11 cellular contexts compared by ENCODE assay signal in genomic region chr1:9542425-9542824, GRCh38. TPM values are rescaled to one million over a fixed set of nuclear protein-coding genes. Genes with fewer than 3 reads are reported as not detected.
DNase-seq lines count a peak whose midpoint lies in the region; ATAC-seq and TF ChIP-seq lines count a peak whose summit lies in the region.
"Had no signal": no experiment of that assay in that cellular context is flagged by ENCODE, and none has a peak within 500 bp of the region (broad histone marks: within the 10 kb centered on the region; RNA-seq: fewer than 3 reads in every experiment).

No MANE protein-coding gene starts in this region.

- TF ChIP-seq CTCF in fibroblast of lung (conservative IDR thresholded peaks at IDR 0.05 in 1 of 2, IDR thresholded peaks at IDR 0.05 in 1 of 2; ENCODE audit: low read depth in 1 of 2, low read length in 2 of 2), result no peak

- DNase-seq in NCI-H2196 (lab: John Stamatoyannopoulos, UW; ENCODE audit: unreplicated experiment) (peak; percentile 39), NCI-H2196 treated with DMSO at 0.1 percent for 48 hours (lab: John Stamatoyannopoulos, UW; ENCODE audit: unreplicated experiment) (no peak), RKO (ENCODE audit: low spot score) (peak; percentile 47), fibroblast of lung (ENCODE audit: low read depth in 2 of 2) (peak; percentile 47 to 63), renal cortical epithelial cell (ENCODE audit: low read depth) (peak; percentile 60), NCI-H1694 treated with DMSO at 0.1 percent for 48 hours (lab: John Stamatoyannopoulos, UW) (no peak), DMS153 (lab: John Stamatoyannopoulos, UW) (no peak)
- DNase-seq: activated B cell treated with CpG ODN at 0.5 μM for 24 hours, trophoblast cell had no signal

- no peak overlapping the region for H3K9ac ChIP-seq in fibroblast of lung (ENCODE audit: insufficient read depth, low read length)

- peak overlapping the region; percentile 52 for H3K4me2 ChIP-seq in fibroblast of lung (ENCODE audit: extremely low read depth, insufficient read depth, low read length)

- H3K27me3 ChIP-seq in fibroblast of lung (ENCODE audit: control insufficient read depth, insufficient read depth, low read length), result no peaks in the 10 kb centered on the region

- no peaks in the 10 kb centered on the region for H3K36me3 ChIP-seq in fibroblast of lung (ENCODE audit: control insufficient read depth, insufficient read depth, low read length)

- no peak overlapping the region for H3K27ac ChIP-seq in fibroblast of lung (ENCODE audit: insufficient read depth, low read length)
- H3K27ac ChIP-seq: skin epidermis had no signal

- no peak overlapping the region for H3K4me3 ChIP-seq in fibroblast of lung (replicated peaks in 1 of 4; ENCODE audit: control extremely low read depth in 1 of 4, insufficient read depth in 1 of 4, low read depth in 3 of 4, low read length in 4 of 4)
- H3K4me3 ChIP-seq: skin epidermis had no signal

- H3K79me2 ChIP-seq in fibroblast of lung (ENCODE audit: control insufficient read depth, insufficient read depth, low read length), result peaks cover 26% of the 10 kb centered on the region

- H2AFZ ChIP-seq in fibroblast of lung (ENCODE audit: low read length), result no peak overlapping the region

- no peaks in the 10 kb centered on the region for H4K20me1 ChIP-seq in fibroblast of lung (ENCODE audit: control insufficient read depth, extremely low read depth, insufficient read depth, low read length)

- peaks cover 5% of the 10 kb centered on the region for H3K4me1 ChIP-seq in fibroblast of lung (ENCODE audit: control insufficient read depth, extremely low read depth, insufficient read depth, low read length)

- no peaks in the 10 kb centered on the region for H3K9me3 ChIP-seq in fibroblast of lung (ENCODE audit: control insufficient read depth, insufficient read depth, low read depth, low read length)

- ATAC-seq in GM18502 (IDR thresholded peaks at IDR 0.05; ENCODE audit: poor library complexity, unreplicated experiment), result no peak

RNA-seq across cellular contexts. Expression of gene SLC25A33, which starts 3.2 kb away (rescaled TPM):
- 4.8 and 4.9 TPM in 2 replicates for total RNA-seq in fibroblast of lung
- 3.5 and 4.6 TPM in 2 replicates for polyA plus RNA-seq in fibroblast of lung
- 2.8 and 4.4 TPM in 2 replicates for polyA plus RNA-seq in fibroblast of lung (2012)
- polyA minus RNA-seq in fibroblast of lung (ENCODE audit: low replicate concordance), result 1.9 and 2.0 TPM in 2 replicates
- 3.0 and 7.1 TPM in 2 replicates for total RNA-seq in renal cortical epithelial cell

RNA-seq across cellular contexts. Expression of gene TMEM201, which starts 46.3 kb away (rescaled TPM):
- total RNA-seq in fibroblast of lung, result 2.8 TPM in 2 replicates
- polyA plus RNA-seq in fibroblast of lung, result 1.7 and 3.2 TPM in 2 replicates
- polyA plus RNA-seq in fibroblast of lung (2012), result 4.1 and 9.0 TPM in 2 replicates
- polyA minus RNA-seq in fibroblast of lung (ENCODE audit: low replicate concordance), result 11.8 and 14.4 TPM in 2 replicates
- total RNA-seq in renal cortical epithelial cell, result 4.2 and 12.8 TPM in 2 replicates

Comparison
In these comparisons a context has a peak if more than half of its experiments do, and no peak if none do; other contexts are left out.
1. DNase-seq: peak in NCI-H2196 (single experiment), RKO (single experiment), fibroblast of lung (2 of 2) and renal cortical epithelial cell (single experiment); none in NCI-H2196 treated with DMSO at 0.1 percent for 48 hours (single experiment), NCI-H1694 treated with DMSO at 0.1 percent for 48 hours (single experiment) and DMS153 (single experiment).